ENCODE assay signal across 8 cellular contexts in the genomic region with DNA sequence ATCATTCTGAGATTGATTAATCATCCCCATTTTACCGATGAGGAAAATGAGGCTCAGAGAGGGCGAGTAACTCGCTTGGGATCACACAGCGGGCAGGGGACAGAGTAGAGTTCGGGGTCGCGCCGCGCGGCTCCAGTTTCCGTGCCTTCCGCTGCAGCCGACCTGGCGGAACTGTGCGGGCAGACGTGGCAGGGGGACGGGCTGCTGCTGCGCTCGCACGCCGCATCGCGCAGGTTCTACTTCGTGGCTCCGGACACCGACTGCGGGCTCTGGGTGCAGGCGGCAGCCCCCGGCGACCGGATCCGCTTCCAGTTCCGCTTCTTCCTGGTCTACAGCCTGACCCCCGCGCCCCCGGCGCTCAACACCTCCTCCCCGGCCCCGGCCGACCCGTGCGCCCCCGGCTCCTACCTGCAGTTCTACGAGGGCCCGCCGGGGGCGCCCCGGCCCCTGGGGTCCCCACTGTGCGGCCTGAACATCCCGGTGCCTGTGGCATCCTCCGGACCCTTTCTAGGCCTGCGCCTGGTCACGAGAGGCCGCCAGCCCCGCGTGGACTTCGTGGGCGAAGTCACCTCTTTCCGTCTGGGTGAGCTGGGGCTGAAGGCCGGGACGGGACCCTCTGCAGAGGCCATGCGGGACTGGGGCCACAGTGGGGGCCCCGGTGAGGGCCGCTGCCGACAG. TPM values are rescaled to one million over a fixed set of nuclear protein-coding genes. Genes with fewer than 3 reads are reported as not detected.
DNase-seq lines count a peak whose midpoint lies in the region; ATAC-seq and TF ChIP-seq lines count a peak whose summit lies in the region.

No MANE protein-coding gene starts in this region.

- H3K27ac ChIP-seq in A673 (ENCODE audit: low read depth, low read length, poor library complexity, severe bottlenecking) (no peak overlapping the region), SJCRH30 (no peak overlapping the region)

- CTCF ChIA-PET in A673 (lab: Charles Lee) = no interaction called here

- BruUV-seq in A673 (replicated peaks; lab: Mats Ljungman, UMichigan) = no TSS peak

- H3K4me1 ChIP-seq in A673 (ENCODE audit: insufficient read depth, low read length, poor library complexity, severe bottlenecking) = no peaks in the 10 kb centered on the region
- H3K4me1 ChIP-seq in SJCRH30 = peaks cover 20% of the 10 kb centered on the region

- peak; percentile 49 for TF ChIP-seq CTCF in A673 (conservative IDR thresholded peaks at IDR 0.05; ENCODE audit: low read depth, low read length)

- peaks cover 10% of the 10 kb centered on the region for H3K27me3 ChIP-seq in A673 (replicated peaks; ENCODE audit: insufficient read depth, low read depth, low read length, poor library complexity)
- no peaks in the 10 kb centered on the region; the same call in 1 of the 2 replicates for H3K27me3 ChIP-seq in H7 (ENCODE audit: control insufficient read depth, insufficient read depth, low read length)
- no peaks in the 10 kb centered on the region for H3K27me3 ChIP-seq in SJCRH30

- H3K4me3 ChIP-seq in A673 (ENCODE audit: low read depth, low read length, poor library complexity, severe bottlenecking) = no peak overlapping the region
- peak overlapping the region; percentile 73 for H3K4me3 ChIP-seq in H7 (ENCODE audit: insufficient read depth, low read depth, low read length)
- H3K4me3 ChIP-seq in SJCRH30 = no peak overlapping the region

- ATAC-seq in Right ventricle myocardium superior (ENCODE audit: poor library complexity) (peak; percentile 49), GM21528 (IDR thresholded peaks at IDR 0.05; ENCODE audit: low FRiP score, unreplicated experiment) (no peak)

- H3K9me3 ChIP-seq in A673 (ENCODE audit: low read depth, low read length, poor library complexity, severe bottlenecking) = no peaks in the 10 kb centered on the region
- no peaks in the 10 kb centered on the region for H3K9me3 ChIP-seq in SJCRH30 (replicated peaks)

- intact Hi-C loops in A673 (cut with micrococcal nuclease; ENCODE audit: unreplicated experiment) = no loop called here
- intact Hi-C loops in Right ventricle myocardium superior (cut with DNase I) = no loop called here

- POLR2A ChIA-PET in A673 (lab: Charles Lee; ENCODE audit: low non-redundant PET) = no interaction called here

- H3K36me3 ChIP-seq in A673 (ENCODE audit: insufficient read depth, low read length, poor library complexity, severe bottlenecking) = no peaks in the 10 kb centered on the region
- H3K36me3 ChIP-seq in H7 (replicated peaks; ENCODE audit: control insufficient read depth, insufficient read depth, low read length) = no peaks in the 10 kb centered on the region
- H3K36me3 ChIP-seq in SJCRH30 = peaks cover 8% of the 10 kb centered on the region

- DNase-seq in A673 (ENCODE audit: low spot score) (no peak), H7 (peak; percentile 99), Right ventricle myocardium superior (peak; percentile 49), retina (peak; percentile 68), NCI-H446 (lab: John Stamatoyannopoulos, UW) (no peak), SJCRH30 (no peak)
- peak; percentile 50 for DNase-seq in activated T-cell treated with anti-CD3 and anti-CD28 coated beads, Interleukin-2, amount 50 U/mL, for 1 hour

RNA-seq across cellular contexts. Expression of a gene that starts 2.3 kb away (rescaled TPM):
- total RNA-seq in A673 (2021) (not detected in 2 replicates), Right ventricle myocardium superior (not detected)
- 0.97 and 1.3 TPM in 2 replicates for total RNA-seq in H7 (2014; rRNA removed; shearing (Covaris generic))
- total RNA-seq in SJCRH30 (2014; rRNA removed; shearing (Covaris generic)) = 0.04 TPM in 1 of 2 replicates, not detected in the other

RNA-seq across cellular contexts. Expression of a gene that starts 31.4 kb away (rescaled TPM):
- 74.1 and 74.6 TPM in 2 replicates for total RNA-seq in A673 (2021)
- 37.1 and 62.3 TPM in 2 replicates for total RNA-seq in H7 (2014; rRNA removed; shearing (Covaris generic))
- total RNA-seq in Right ventricle myocardium superior = 41.8 TPM
- 51.4 and 60.9 TPM in 2 replicates for total RNA-seq in SJCRH30 (2014; rRNA removed; shearing (Covaris generic))

Comparison
In these comparisons a context has a peak if more than half of its experiments do, and no peak if none do; other contexts are left out.
1. DNase-seq: peak in H7 (single experiment), activated T-cell treated with anti-CD3 and anti-CD28 coated beads, Interleukin-2, amount 50 U/mL, for 1 hour (single experiment), Right ventricle myocardium superior (single experiment) and retina (single experiment); none in A673 (single experiment), NCI-H446 (0 of 2) and SJCRH30 (0 of 2).